In genomic region chr22:35257002-35257320, GRCh38 we compare ENCODE assay signal across 7 cellular contexts. TPM values are rescaled to one million over a fixed set of nuclear protein-coding genes. Genes with fewer than 3 reads are reported as not detected.
DNase-seq lines count a peak whose midpoint lies in the region; ATAC-seq and TF ChIP-seq lines count a peak whose summit lies in the region.

No MANE protein-coding gene starts in this region.

- no peaks in the 10 kb centered on the region for H3K9me3 Mint-ChIP-seq in naive B cell

- no peak for TF ChIP-seq CTCF in breast epithelium (IDR thresholded peaks at IDR 0.05)

- H3K36me3 Mint-ChIP-seq in naive B cell: no peaks in the 10 kb centered on the region

- peaks cover 16 to 27% (median 20%) of the 10 kb centered on the region in 3 donors for H3K4me1 Mint-ChIP-seq in naive B cell

- ATAC-seq in GM19455 (IDR thresholded peaks at IDR 0.05; ENCODE audit: unreplicated experiment) (peak; percentile 15), HG03457 (IDR thresholded peaks at IDR 0.05; ENCODE audit: unreplicated experiment) (peak; percentile 21), naive B cell (ENCODE audit: low read depth in 2 of 2) (peak; percentile 1 to 2), GM18868 (IDR thresholded peaks at IDR 0.05; ENCODE audit: unreplicated experiment) (no peak)

- H3K4me3 Mint-ChIP-seq in naive B cell: peak overlapping the region; percentile 89 to 97 (median 92)

- DNase-seq in breast epithelium (ENCODE audit: low spot score in 2 of 2) (no peak), naive B cell (no peak), NCI-H1105 treated with DMSO at 0.1 percent for 48 hours (lab: John Stamatoyannopoulos, UW) (no peak)
- no peak for DNase-seq in stimulated activated CD4-positive, alpha-beta T cell treated with anti-CD3 and anti-CD28 coated beads, Interleukin-12 subunit alpha, Interleukin-12 subunit beta, amount 100 ng/mL, for 4 hours

- H3K36me3 ChIP-seq in breast epithelium: no peaks in the 10 kb centered on the region

- peak overlapping the region; percentile 91 to 98 (median 96) for H3K27ac Mint-ChIP-seq in naive B cell

- peak overlapping the region; percentile 95 to 96 for H3K27ac ChIP-seq in breast epithelium

- H3K4me1 ChIP-seq in breast epithelium: no peaks in the 10 kb centered on the region

- TF ChIP-seq POLR2A in breast epithelium (IDR thresholded peaks at IDR 0.05): no peak

- no peaks in the 10 kb centered on the region for H3K27me3 ChIP-seq in breast epithelium

- H3K9me3 ChIP-seq in breast epithelium: no peaks in the 10 kb centered on the region

- H3K4me3 ChIP-seq in breast epithelium: peak overlapping the region; percentile 72 to 90 (median 89)

- H3K27me3 Mint-ChIP-seq in naive B cell: no peaks in the 10 kb centered on the region

- intact Hi-C loops in breast epithelium (cut with DNase I; ENCODE audit: low total_unique reads): no loop called here

RNA-seq across cellular contexts. Expression of gene HMGXB4, which starts 0.3 kb away (rescaled TPM):
- 10 to 100 TPM; 12.8 to 28.5 (median 26.2) TPM for total RNA-seq in breast epithelium
- 10 to 100 TPM; 12.1 to 20.9 (median 16.5) TPM for polyA plus RNA-seq in naive B cell (ENCODE audit: low read depth in 6 of 6)

RNA-seq across cellular contexts. Expression of gene TOM1, which starts 42.7 kb away (rescaled TPM):
- total RNA-seq in breast epithelium: 100 to 1,000 TPM in 2 of 3 donors, 10 to 100 TPM in 1; 85.6 to 106 (median 105) TPM
- polyA plus RNA-seq in naive B cell (ENCODE audit: low read depth in 6 of 6): 10 to 100 TPM; 15.4 to 24.9 (median 18.8) TPM
